Comparison of ENCODE assay signal across 8 cellular contexts in the genomic region with DNA sequence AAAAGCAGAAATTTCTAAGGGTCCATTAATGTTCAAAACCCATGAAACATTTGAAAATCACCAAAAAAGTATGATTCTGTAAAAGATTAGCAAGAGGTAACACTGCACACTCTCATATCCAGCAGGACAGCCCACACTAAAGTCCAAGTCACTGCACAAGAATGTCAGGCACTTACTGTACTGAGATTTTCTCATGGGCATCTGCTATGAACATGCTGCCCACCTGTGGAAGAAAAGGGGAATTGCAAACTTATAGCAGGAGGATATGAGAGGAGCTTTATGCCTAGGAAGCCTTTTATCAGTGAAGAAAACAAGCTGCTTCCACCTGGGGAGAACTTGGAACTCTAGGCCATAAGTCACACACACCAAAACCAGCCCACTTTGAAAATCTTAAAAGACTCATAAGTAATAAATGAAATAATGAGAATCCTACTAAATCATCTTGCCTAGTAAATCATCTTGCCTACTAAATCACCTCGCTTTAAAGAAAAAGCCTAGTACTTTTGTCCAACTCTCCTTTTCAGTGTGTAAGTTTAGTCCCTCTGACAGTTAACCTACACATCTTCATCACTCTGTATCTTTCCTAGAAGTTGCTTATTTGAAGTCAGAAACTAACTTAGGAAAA. TPM values are rescaled to one million over a fixed set of nuclear protein-coding genes. Genes with fewer than 3 reads are reported as not detected.
DNase-seq lines count a peak whose midpoint lies in the region; ATAC-seq and TF ChIP-seq lines count a peak whose summit lies in the region.

No MANE protein-coding gene starts in this region.

- in situ Hi-C loops in Caki2 (cut with HindIII; ENCODE audit: low pct_unique_long_range_greater_than_20kb, low sequenced_read_pairs): no loop called here

- no peaks in the 10 kb centered on the region for H3K4me1 ChIP-seq in liver (ENCODE audit: control insufficient read depth in 4 of 4, insufficient read depth in 4 of 4, low read length in 3 of 4)

- no peaks in the 10 kb centered on the region for H3K9me3 Mint-ChIP-seq in stimulated activated naive CD8-positive, alpha-beta T cell treated with anti-CD3 and anti-CD28 coated beads, Interleukin-15, amount 100 ng/mL, for 72 hours

- H3K27ac Mint-ChIP-seq in stimulated activated naive CD8-positive, alpha-beta T cell treated with anti-CD3 and anti-CD28 coated beads, Interleukin-15, amount 100 ng/mL, for 72 hours: no peak overlapping the region

- DNase-seq in Caki2 (ENCODE audit: low read depth): peak; percentile 73
- DNase-seq in GM20000 (ENCODE audit: low spot score): peak; percentile 76
- peak; percentile 64 for DNase-seq in NCI-H146 treated with DMSO at 0.1 percent for 48 hours (lab: John Stamatoyannopoulos, UW; ENCODE audit: unreplicated experiment)
- DNase-seq in T-helper 22 cell (ENCODE audit: low read depth): peak; percentile 3
- no peak for DNase-seq in coronary artery (ENCODE audit: low spot score)
- DNase-seq in stimulated activated naive CD8-positive, alpha-beta T cell treated with anti-CD3 and anti-CD28 coated beads, Interleukin-15, amount 100 ng/mL, for 72 hours: peak; percentile 39
- no peak for DNase-seq in effector CD8-positive, alpha-beta T cell (lab: John Stamatoyannopoulos, UW)

- H3K27ac ChIP-seq in coronary artery (no peak overlapping the region), liver (ENCODE audit: low read depth in 1 of 2, low read length in 2 of 2) (no peak overlapping the region)

- no peak overlapping the region for H3K4me3 Mint-ChIP-seq in stimulated activated naive CD8-positive, alpha-beta T cell treated with anti-CD3 and anti-CD28 coated beads, Interleukin-15, amount 100 ng/mL, for 72 hours

- TF ChIP-seq CTCF in GM20000 (IDR thresholded peaks at IDR 0.05; ENCODE audit: extremely low read depth, missing control alignments) (peak; percentile 89), coronary artery (IDR thresholded peaks at IDR 0.05) (peak; percentile 84), liver (IDR thresholded peaks at IDR 0.05; ENCODE audit: low read depth, low read length, missing input control) (peak; percentile 90)

- ATAC-seq in stimulated activated naive CD8-positive, alpha-beta T cell treated with anti-CD3 and anti-CD28 coated beads, Interleukin-15, amount 100 ng/mL, for 72 hours: peak; percentile 84

- H3K27me3 Mint-ChIP-seq in stimulated activated naive CD8-positive, alpha-beta T cell treated with anti-CD3 and anti-CD28 coated beads, Interleukin-15, amount 100 ng/mL, for 72 hours: no peaks in the 10 kb centered on the region

- H3K4me3 ChIP-seq in coronary artery: no peak overlapping the region
- no peak overlapping the region for H3K4me3 ChIP-seq in liver (ENCODE audit: low read depth in 1 of 3, low read length in 3 of 3)

- H3K9me3 ChIP-seq in liver (ENCODE audit: control insufficient read depth in 4 of 4, low read length in 3 of 4): no peaks in the 10 kb centered on the region

- no peaks in the 10 kb centered on the region for H3K4me1 Mint-ChIP-seq in stimulated activated naive CD8-positive, alpha-beta T cell treated with anti-CD3 and anti-CD28 coated beads, Interleukin-15, amount 100 ng/mL, for 72 hours

- no peak overlapping the region for H3K9ac ChIP-seq in liver (ENCODE audit: low read depth in 1 of 2, low read length in 2 of 2)

- peak; percentile 98 to 99 for TF ChIP-seq RAD21 in liver (IDR thresholded peaks at IDR 0.05)

- no peaks in the 10 kb centered on the region for H3K27me3 ChIP-seq in liver (ENCODE audit: control insufficient read depth in 4 of 4, insufficient read depth in 4 of 4, low read length in 3 of 4)

- peaks cover 0 to 32% (median 24%) of the 10 kb centered on the region in 4 donors for H3K36me3 ChIP-seq in liver (ENCODE audit: control insufficient read depth in 4 of 4, insufficient read depth in 3 of 4, low read depth in 1 of 4, low read length in 3 of 4)

- 97% methylated on average over 1 of the region's 1 CpG for WGBS in liver

TF ChIP-seq in liver, 16 proteins besides CTCF, POLR2A, EP300 and RAD21:
- peak; percentile 63 for TF ChIP-seq REST (IDR thresholded peaks at IDR 0.05)
- TF ChIP-seq RXRA (IDR thresholded peaks at IDR 0.05): peak in 1 of 2 donors; percentile 23
- no peak for TF ChIP-seq GABPA (IDR thresholded peaks at IDR 0.05 in 1 of 2, conservative IDR thresholded peaks at IDR 0.05 in 1 of 2)
- peak; percentile 17 to 48 for TF ChIP-seq HNF4A (conservative IDR thresholded peaks at IDR 0.05)
- no peak for TF ChIP-seq MAX (IDR thresholded peaks at IDR 0.05)
- TF ChIP-seq SP1 (IDR thresholded peaks at IDR 0.05): no peak
- no peak for TF ChIP-seq FOXA1 (IDR thresholded peaks at IDR 0.05)
- TF ChIP-seq FOXA2 (IDR thresholded peaks at IDR 0.05): no peak
- peak in 1 of 2 donors; percentile 77 for TF ChIP-seq JUND (IDR thresholded peaks at IDR 0.05)
- TF ChIP-seq, protein P1, sequence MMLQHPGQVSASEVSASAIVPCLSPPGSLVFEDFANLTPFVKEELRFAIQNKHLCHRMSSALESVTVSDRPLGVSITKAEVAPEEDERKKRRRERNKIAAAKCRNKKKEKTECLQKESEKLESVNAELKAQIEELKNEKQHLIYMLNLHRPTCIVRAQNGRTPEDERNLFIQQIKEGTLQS (IDR thresholded peaks at IDR 0.05): no peak
TF ChIP-seq in liver: peak in this region for 4.

RNA-seq across cellular contexts. Expression of gene ARMH3, which starts 46.1 kb away (rescaled TPM):
- 5.6 and 7.1 TPM in 2 replicates for total RNA-seq in Caki2 (2014; rRNA removed; shearing (Covaris generic); ENCODE audit: low replicate concordance)
- total RNA-seq in liver: 10 to 100 TPM in 1 of 2 donors, 1 to 10 TPM in 1; 8.7 to 14.9 TPM
- polyA plus RNA-seq in liver: 1 to 10 TPM; 5.3 to 9.6 TPM

RNA-seq across cellular contexts. Expression of gene HPS6, which starts 55.2 kb away (rescaled TPM):
- 55.8 and 65.1 TPM in 2 replicates for total RNA-seq in Caki2 (2014; rRNA removed; shearing (Covaris generic); ENCODE audit: low replicate concordance)
- 10 to 100 TPM; 11.8 to 13.7 TPM for total RNA-seq in liver
- polyA plus RNA-seq in liver: 1 to 10 TPM; 2.5 to 8.2 TPM

Comparison
In these comparisons a context has a peak if more than half of its experiments do, and no peak if none do; other contexts are left out.
1. DNase-seq: peak in Caki2 (single experiment), GM20000 (single experiment), NCI-H146 treated with DMSO at 0.1 percent for 48 hours (single experiment), T-helper 22 cell (single experiment) and stimulated activated naive CD8-positive, alpha-beta T cell treated with anti-CD3 and anti-CD28 coated beads, Interleukin-15, amount 100 ng/mL, for 72 hours (2 of 2); none in coronary artery (single experiment) and effector CD8-positive, alpha-beta T cell (single experiment).
2. Peak in every context shown above with its lines, with median percentiles within 50 percentile points of each other: CTCF ChIP-seq.